In genomic region chr19:3507371-3508120, GRCh38 we compare ENCODE assay signal across 8 cellular contexts. TPM values are rescaled to one million over a fixed set of nuclear protein-coding genes. Genes with fewer than 3 reads are reported as not detected.
DNase-seq lines count a peak whose midpoint lies in the region; ATAC-seq and TF ChIP-seq lines count a peak whose summit lies in the region.

No MANE protein-coding gene starts in this region.

- 20 to 23% methylated on average over 4 to 5 of the region's 31 CpGs for WGBS in gastroesophageal sphincter (ENCODE audit: low coverage in 1 of 2), 2 donors

- H3K27ac ChIP-seq in gastroesophageal sphincter, result peak overlapping the region in 3 of 4 donors; percentile 84 to 94 (median 85)
- H3K27ac ChIP-seq in rectal smooth muscle tissue (ENCODE audit: low read depth, low read length), result peak overlapping the region; percentile 34

- peak overlapping the region; percentile 71 for H3K9ac ChIP-seq in rectal smooth muscle tissue (ENCODE audit: low read length)

- H3K36me3 Mint-ChIP-seq in activated CD4-positive, alpha-beta T cell treated with anti-CD3 and anti-CD28 coated beads for 36 hours (ENCODE audit: low read depth), result peaks cover 23% of the 10 kb centered on the region
- peaks cover 8 to 10% of the 10 kb centered on the region in 2 donors for H3K36me3 Mint-ChIP-seq in activated T-cell treated with anti-CD3 and anti-CD28 coated beads, Interleukin-2, amount 50 U/mL, for 72 hours (ENCODE audit: insufficient read depth in 2 of 2)

- peak overlapping the region; percentile 84 for H3K4me3 Mint-ChIP-seq in activated CD4-positive, alpha-beta T cell treated with anti-CD3 and anti-CD28 coated beads for 36 hours
- peak overlapping the region; percentile 97 to 98 for H3K4me3 Mint-ChIP-seq in activated T-cell treated with anti-CD3 and anti-CD28 coated beads, Interleukin-2, amount 50 U/mL, for 72 hours

- peaks cover 0 to 34% of the 10 kb centered on the region in 2 donors for H3K36me3 ChIP-seq in gastroesophageal sphincter
- no peaks in the 10 kb centered on the region for H3K36me3 ChIP-seq in rectal smooth muscle tissue (ENCODE audit: control insufficient read depth, insufficient read depth, low read length)

- no peaks in the 10 kb centered on the region for H3K9me3 ChIP-seq in gastroesophageal sphincter

- ATAC-seq in activated CD4-positive, alpha-beta T cell treated with anti-CD3 and anti-CD28 coated beads for 36 hours, result no peak
- no peak for ATAC-seq in activated T-cell treated with anti-CD3 and anti-CD28 coated beads, Interleukin-2, amount 50 U/mL, for 72 hours (replicated peaks in 1 of 2)
- ATAC-seq in gastroesophageal sphincter (no peak), GM19023 (IDR thresholded peaks at IDR 0.05; ENCODE audit: unreplicated experiment) (no peak), HG03175 (IDR thresholded peaks at IDR 0.05; ENCODE audit: unreplicated experiment) (no peak), HG03025 (IDR thresholded peaks at IDR 0.05; ENCODE audit: low FRiP score, unreplicated experiment) (no peak)

- peak overlapping the region; percentile 64 for H3K27ac Mint-ChIP-seq in activated CD4-positive, alpha-beta T cell treated with anti-CD3 and anti-CD28 coated beads for 36 hours
- H3K27ac Mint-ChIP-seq in activated T-cell treated with anti-CD3 and anti-CD28 coated beads, Interleukin-2, amount 50 U/mL, for 72 hours, result peak overlapping the region; percentile 82

- H3K27me3 ChIP-seq in gastroesophageal sphincter, result no peaks in the 10 kb centered on the region
- H3K27me3 ChIP-seq in rectal smooth muscle tissue (ENCODE audit: control insufficient read depth, insufficient read depth, low read length), result no peaks in the 10 kb centered on the region

- TF ChIP-seq POLR2A in gastroesophageal sphincter (IDR thresholded peaks at IDR 0.05), result no peak

- TF ChIP-seq EP300 in gastroesophageal sphincter (IDR thresholded peaks at IDR 0.05), result no peak

- no peaks in the 10 kb centered on the region for H3K9me3 Mint-ChIP-seq in activated CD4-positive, alpha-beta T cell treated with anti-CD3 and anti-CD28 coated beads for 36 hours (ENCODE audit: low read depth)
- H3K9me3 Mint-ChIP-seq in activated T-cell treated with anti-CD3 and anti-CD28 coated beads, Interleukin-2, amount 50 U/mL, for 72 hours, result no peaks in the 10 kb centered on the region

- TF ChIP-seq CTCF in gastroesophageal sphincter (IDR thresholded peaks at IDR 0.05), result no peak

- CTCF ChIA-PET in activated CD4-positive, alpha-beta T cell treated with anti-CD3 and anti-CD28 coated beads for 36 hours (lab: Charles Lee), result no interaction called here

- no peaks in the 10 kb centered on the region for H3K27me3 Mint-ChIP-seq in activated CD4-positive, alpha-beta T cell treated with anti-CD3 and anti-CD28 coated beads for 36 hours
- no peaks in the 10 kb centered on the region for H3K27me3 Mint-ChIP-seq in activated T-cell treated with anti-CD3 and anti-CD28 coated beads, Interleukin-2, amount 50 U/mL, for 72 hours (ENCODE audit: low read depth)

- H3K4me1 ChIP-seq in gastroesophageal sphincter (peaks cover 0 to 62% (median 14%) of the 10 kb centered on the region in 3 donors), rectal smooth muscle tissue (ENCODE audit: control insufficient read depth, insufficient read depth, low read length) (peaks cover 4% of the 10 kb centered on the region)

- intact Hi-C loops in activated CD4-positive, alpha-beta T cell treated with anti-CD3 and anti-CD28 coated beads for 36 hours (cut with DNase I, micrococcal nuclease), result loop anchor here (2.0 to 10.0 kb wide), 9 partner anchors 50 to 1180 kb away; partner anchors contain the start of genes HDGFL2 (in 1 of the 2), LSM7 (in 1 of the 2), MAP2K2 (in 1 of the 2) and MFSD12 (in 1 of the 2)

- POLR2A ChIA-PET in activated CD4-positive, alpha-beta T cell treated with anti-CD3 and anti-CD28 coated beads for 36 hours (lab: Charles Lee), result no interaction called here

- H3K4me3 ChIP-seq in gastroesophageal sphincter, result peak overlapping the region; percentile 65 to 94
- peak overlapping the region; percentile 82 for H3K4me3 ChIP-seq in rectal smooth muscle tissue (ENCODE audit: low read length)

- peaks cover 48% of the 10 kb centered on the region for H3K4me1 Mint-ChIP-seq in activated CD4-positive, alpha-beta T cell treated with anti-CD3 and anti-CD28 coated beads for 36 hours
- peaks cover 49% of the 10 kb centered on the region for H3K4me1 Mint-ChIP-seq in activated T-cell treated with anti-CD3 and anti-CD28 coated beads, Interleukin-2, amount 50 U/mL, for 72 hours (ENCODE audit: low read depth)

- DNase-seq in activated CD4-positive, alpha-beta T cell treated with anti-CD3 and anti-CD28 coated beads for 36 hours, result peak; percentile 68
- no peak for DNase-seq in activated CD4-positive, alpha-beta T cell treated with anti-CD3 and anti-CD28 coated beads for 1 hour
- DNase-seq in activated T-cell treated with anti-CD3 and anti-CD28 coated beads, Interleukin-2, amount 50 U/mL, for 72 hours, result peak; percentile 31 to 42

RNA-seq across cellular contexts. Expression of gene FZR1, which starts 1.4 kb away (rescaled TPM):
- total RNA-seq in activated CD4-positive, alpha-beta T cell treated with anti-CD3 and anti-CD28 coated beads for 36 hours, result 10 to 100 TPM; 40.8 to 50.7 TPM
- 10 to 100 TPM; 66.2 to 85.9 TPM for total RNA-seq in activated T-cell treated with anti-CD3 and anti-CD28 coated beads, Interleukin-2, amount 50 U/mL, for 72 hours
- total RNA-seq in gastroesophageal sphincter, result 10 to 100 TPM; 17.6 to 32.9 (median 23.0) TPM

RNA-seq across cellular contexts. Expression of gene DOHH, which starts 7.1 kb away (rescaled TPM):
- total RNA-seq in activated CD4-positive, alpha-beta T cell treated with anti-CD3 and anti-CD28 coated beads for 36 hours, result 10 to 100 TPM in 1 of 2 experiments, 1 to 10 TPM in 1; 9.6 to 15.4 TPM
- 10 to 100 TPM; 12.3 to 13.5 TPM for total RNA-seq in activated T-cell treated with anti-CD3 and anti-CD28 coated beads, Interleukin-2, amount 50 U/mL, for 72 hours
- 10 to 100 TPM; 16.5 to 30.7 (median 20.3) TPM for total RNA-seq in gastroesophageal sphincter

RNA-seq across cellular contexts. Expression of gene SMIM44, which starts 24.3 kb away (rescaled TPM):
- total RNA-seq in activated CD4-positive, alpha-beta T cell treated with anti-CD3 and anti-CD28 coated beads for 36 hours, result not detected
- total RNA-seq in activated T-cell treated with anti-CD3 and anti-CD28 coated beads, Interleukin-2, amount 50 U/mL, for 72 hours, result not detected
- not detected for total RNA-seq in gastroesophageal sphincter

RNA-seq across cellular contexts. Expression of gene SMIM24, which starts 27.2 kb away (rescaled TPM):
- under 1 TPM in 1 of 2 experiments, not detected in 1; 0.49 TPM for total RNA-seq in activated CD4-positive, alpha-beta T cell treated with anti-CD3 and anti-CD28 coated beads for 36 hours
- total RNA-seq in activated T-cell treated with anti-CD3 and anti-CD28 coated beads, Interleukin-2, amount 50 U/mL, for 72 hours, result under 1 TPM; 0.62 to 0.88 TPM
- total RNA-seq in gastroesophageal sphincter, result not detected

RNA-seq across cellular contexts. Expression of gene TEKTIP1, which starts 31.4 kb away (rescaled TPM):
- 1 to 10 TPM; 1.4 to 2.5 TPM for total RNA-seq in activated CD4-positive, alpha-beta T cell treated with anti-CD3 and anti-CD28 coated beads for 36 hours
- 10 to 100 TPM in 1 of 2 donors, 1 to 10 TPM in 1; 4.6 to 10.7 TPM for total RNA-seq in activated T-cell treated with anti-CD3 and anti-CD28 coated beads, Interleukin-2, amount 50 U/mL, for 72 hours
- total RNA-seq in gastroesophageal sphincter, result not detected
